Comparison of ENCODE assay signal across 17 cellular contexts in the genomic region with DNA sequence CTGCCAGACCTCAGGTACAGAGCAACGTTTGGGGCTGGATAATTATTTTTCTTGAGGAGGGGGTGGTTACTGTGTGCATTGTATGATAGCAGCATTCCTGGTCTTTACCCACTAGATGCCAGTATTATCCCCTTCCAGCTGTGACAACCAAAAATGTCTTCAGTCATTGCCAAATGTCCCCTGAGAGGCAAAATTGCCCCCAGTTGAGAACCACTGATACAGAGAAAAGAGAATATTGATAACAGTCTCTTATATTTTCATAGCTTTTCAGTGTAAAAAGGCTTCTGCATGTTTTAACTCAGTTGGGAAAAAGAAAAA. TPM values are rescaled to one million over a fixed set of nuclear protein-coding genes. Genes with fewer than 3 reads are reported as not detected.
DNase-seq lines count a peak whose midpoint lies in the region; ATAC-seq, FAIRE-seq and TF ChIP-seq lines count a peak whose summit lies in the region.
"Had no signal": no experiment of that assay in that cellular context is flagged by ENCODE, and none has a peak within 500 bp of the region (broad histone marks: within the 10 kb centered on the region; RNA-seq: fewer than 3 reads in every experiment).

No MANE protein-coding gene starts in this region.

- TF ChIP-seq POLR2A in sigmoid colon (IDR thresholded peaks at IDR 0.05) (no peak), gastroesophageal sphincter (IDR thresholded peaks at IDR 0.05) (no peak)

- intact Hi-C loops in sigmoid colon (cut with DNase I): no loop called here

- 11 to 27% methylated on average over 1 of the region's 1 CpG for WGBS in sigmoid colon, 2 donors
- 0 to 7% methylated on average over 1 of the region's 1 CpG for WGBS in gastroesophageal sphincter (ENCODE audit: low coverage in 1 of 2), 2 donors

- no peak for TF ChIP-seq EP300 in sigmoid colon (IDR thresholded peaks at IDR 0.05)
- TF ChIP-seq EP300 in gastroesophageal sphincter (IDR thresholded peaks at IDR 0.05): no peak

- no peaks in the 10 kb centered on the region for H3K27me3 ChIP-seq in ACC112 (ENCODE audit: insufficient read depth, low read length)
- no peaks in the 10 kb centered on the region for H3K27me3 ChIP-seq in sigmoid colon
- peaks cover 9% of the 10 kb centered on the region for H3K27me3 ChIP-seq in gastroesophageal sphincter
- H3K27me3 ChIP-seq: SJSA1 had no signal

- FAIRE-seq in G401.6 (lab: Jason Lieb, UNC): peak; percentile 86
- FAIRE-seq in RCC 7860 (lab: Jason Lieb, UNC): no peak
- FAIRE-seq: TTC549 had no signal

- peak; percentile 27 for DNase-seq in RCC 7860 (ENCODE audit: low spot score)
- peak in 1 of 2 donors; percentile 45 for DNase-seq in foreskin fibroblast
- no peak for DNase-seq in sigmoid colon
- no peak for DNase-seq in NOMO-1 (lab: John Stamatoyannopoulos, UW; ENCODE audit: unreplicated experiment in 2 of 2)
- DNase-seq: activated CD8-positive, alpha-beta memory T cell treated with anti-CD3 and anti-CD28 coated beads for 24 hours; activated effector memory CD4-positive, alpha-beta T cell treated with anti-CD3 and anti-CD28 coated beads, Interleukin-2, amount 50 U/mL, for 16 hours; effector memory CD4-positive, alpha-beta T cell; islet precursor cell; NCI-H187 had no signal

- H3K9me3 ChIP-seq in sigmoid colon: no peaks in the 10 kb centered on the region
- H3K9me3 ChIP-seq in gastroesophageal sphincter: no peaks in the 10 kb centered on the region
- H3K9me3 ChIP-seq: prostate gland, SJSA1 had no signal

- peak overlapping the region; percentile 2; the same call in 1 of the 2 replicates for H3K27ac ChIP-seq in ACC112 (ENCODE audit: low read depth, low read length)
- H3K27ac ChIP-seq in sigmoid colon: no peak overlapping the region
- H3K27ac ChIP-seq in gastroesophageal sphincter: no peak overlapping the region
- H3K27ac ChIP-seq: C4-2B, prostate gland had no signal

- H3K4me3 ChIP-seq in ACC112 (ENCODE audit: low read depth, low read length): no peak overlapping the region
- no peak overlapping the region for H3K4me3 ChIP-seq in foreskin fibroblast (ENCODE audit: low read depth in 1 of 2, low read length in 2 of 2)
- no peak overlapping the region for H3K4me3 ChIP-seq in sigmoid colon
- H3K4me3 ChIP-seq in gastroesophageal sphincter: no peak overlapping the region
- H3K4me3 ChIP-seq: prostate gland, SJSA1 had no signal

- H3K36me3 ChIP-seq in ACC112 (ENCODE audit: insufficient read depth, low read length) (no peaks in the 10 kb centered on the region), sigmoid colon (no peaks in the 10 kb centered on the region), gastroesophageal sphincter (no peaks in the 10 kb centered on the region)
- H3K36me3 ChIP-seq: prostate gland, SJSA1 had no signal

- H3K79me2 ChIP-seq in ACC112 (ENCODE audit: control insufficient read depth, insufficient read depth, low read length, unreplicated experiment): no peaks in the 10 kb centered on the region

- H3K4me1 ChIP-seq in ACC112 (ENCODE audit: control insufficient read depth, insufficient read depth, low read length, unreplicated experiment) (peaks cover 45% of the 10 kb centered on the region), sigmoid colon (peaks cover 0 to 10% (median 5%) of the 10 kb centered on the region in 4 donors), gastroesophageal sphincter (no peaks in the 10 kb centered on the region)
- H3K4me1 ChIP-seq: prostate gland had no signal

- ATAC-seq in gastroesophageal sphincter: no peak
- no peak for ATAC-seq in GM18873 (IDR thresholded peaks at IDR 0.05; ENCODE audit: low FRiP score, unreplicated experiment)

- peak; percentile 17 for TF ChIP-seq CTCF in foreskin fibroblast (IDR thresholded peaks at IDR 0.05; ENCODE audit: low read depth, low read length)
- no peak for TF ChIP-seq CTCF in sigmoid colon (IDR thresholded peaks at IDR 0.05)
- no peak for TF ChIP-seq CTCF in gastroesophageal sphincter (IDR thresholded peaks at IDR 0.05)

- H2AFZ ChIP-seq in ACC112 (ENCODE audit: low read length, unreplicated experiment): peak overlapping the region; percentile 4

RNA-seq across cellular contexts. Expression of gene SYT14, which starts 51.8 kb away (rescaled TPM):
- under 1 TPM; 0.16 to 0.71 (median 0.27) TPM for total RNA-seq in sigmoid colon
- polyA plus RNA-seq in sigmoid colon: under 1 TPM in 2 of 3 donors, not detected in 1; under 0.01 to 0.07 TPM
- under 1 TPM in 2 of 4 donors, not detected in 2; under 0.01 to 0.27 TPM for total RNA-seq in gastroesophageal sphincter

RNA-seq across cellular contexts. Expression of gene UTP25, which starts 58.4 kb away (rescaled TPM):
- total RNA-seq in sigmoid colon: 1 to 10 TPM; 5.7 to 8.6 (median 6.9) TPM
- polyA plus RNA-seq in sigmoid colon: 1 to 10 TPM; 1.2 to 3.7 (median 1.6) TPM
- 1 to 10 TPM; 4.5 to 8.7 (median 8.0) TPM for total RNA-seq in gastroesophageal sphincter
